1 cellular context compared by ENCODE assay signal in the genomic region with DNA sequence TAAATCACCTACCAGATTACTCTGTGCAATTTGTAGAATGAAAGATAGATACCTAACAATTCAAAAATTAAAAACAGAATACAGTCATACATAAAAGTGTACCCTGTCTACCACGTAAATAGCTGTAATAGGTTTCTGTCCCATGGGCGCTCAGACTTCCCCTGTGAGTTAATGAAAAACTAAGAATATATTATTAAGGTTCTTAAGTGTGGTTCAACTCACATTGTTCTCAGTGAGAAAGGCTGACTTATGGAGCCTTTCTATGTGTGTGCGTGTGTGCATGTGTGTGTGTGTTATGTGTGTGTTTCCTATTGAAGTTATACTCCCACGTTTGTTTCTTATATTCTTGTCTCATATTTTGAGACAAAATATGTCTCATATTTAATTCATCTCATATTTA.
TF ChIP-seq lines count a peak whose summit lies in the region.

No MANE protein-coding gene starts in this region.

TF ChIP-seq in GM12878, 131 proteins besides CTCF, POLR2A, EP300 and RAD21 (continued from another document):
- TF ChIP-seq, protein P1, sequence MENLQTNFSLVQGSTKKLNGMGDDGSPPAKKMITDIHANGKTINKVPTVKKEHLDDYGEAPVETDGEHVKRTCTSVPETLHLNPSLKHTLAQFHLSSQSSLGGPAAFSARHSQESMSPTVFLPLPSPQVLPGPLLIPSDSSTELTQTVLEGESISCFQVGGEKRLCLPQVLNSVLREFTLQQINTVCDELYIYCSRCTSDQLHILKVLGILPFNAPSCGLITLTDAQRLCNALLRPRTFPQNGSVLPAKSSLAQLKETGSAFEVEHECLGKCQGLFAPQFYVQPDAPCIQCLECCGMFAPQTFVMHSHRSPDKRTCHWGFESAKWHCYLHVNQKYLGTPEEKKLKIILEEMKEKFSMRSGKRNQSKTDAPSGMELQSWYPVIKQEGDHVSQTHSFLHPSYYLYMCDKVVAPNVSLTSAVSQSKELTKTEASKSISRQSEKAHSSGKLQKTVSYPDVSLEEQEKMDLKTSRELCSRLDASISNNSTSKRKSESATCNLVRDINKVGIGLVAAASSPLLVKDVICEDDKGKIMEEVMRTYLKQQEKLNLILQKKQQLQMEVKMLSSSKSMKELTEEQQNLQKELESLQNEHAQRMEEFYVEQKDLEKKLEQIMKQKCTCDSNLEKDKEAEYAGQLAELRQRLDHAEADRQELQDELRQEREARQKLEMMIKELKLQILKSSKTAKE (IDR thresholded peaks at IDR 0.05; ENCODE audit: low read depth, poor library complexity, severe bottlenecking) = no peak
- TF ChIP-seq ZBED1 (IDR thresholded peaks at IDR 0.05; ENCODE audit: borderline replicate concordance) (no peak), ZNF274 (IDR thresholded peaks at IDR 0.05; ENCODE audit: insufficient read depth, insufficient read length) (no peak), IRF4 (IDR thresholded peaks at IDR 0.05; ENCODE audit: low read depth, low read length) (no peak), ZNF384 (IDR thresholded peaks at IDR 0.05; ENCODE audit: borderline replicate concordance, low read depth, low read length) (no peak), SMAD5 (IDR thresholded peaks at IDR 0.05; ENCODE audit: low read depth) (no peak), ATF7 (IDR thresholded peaks at IDR 0.05; ENCODE audit: low read depth) (peak; percentile 46; the same call in 1 of the 2 replicates), RUNX3 (IDR thresholded peaks at IDR 0.05; ENCODE audit: low read length) (no peak), TARDBP (IDR thresholded peaks at IDR 0.05; ENCODE audit: borderline replicate concordance) (no peak), RFX5 (IDR thresholded peaks at IDR 0.05; ENCODE audit: low read depth, low read length) (no peak), RCOR1 (conservative IDR thresholded peaks at IDR 0.05; ENCODE audit: low read depth, low read length) (no peak), KDM1A (IDR thresholded peaks at IDR 0.05; ENCODE audit: borderline replicate concordance) (no peak), CHD2 (IDR thresholded peaks at IDR 0.05; ENCODE audit: borderline replicate concordance, low read depth, low read length) (no peak), MEF2B (IDR thresholded peaks at IDR 0.05; ENCODE audit: partially characterized antibody, poor library complexity, severe bottlenecking) (peak; percentile 87), HCFC1 (IDR thresholded peaks at IDR 0.05; ENCODE audit: low read length) (no peak), GABPA (IDR thresholded peaks at IDR 0.05; ENCODE audit: low read depth) (no peak), BHLHE40 (IDR thresholded peaks at IDR 0.05; ENCODE audit: borderline replicate concordance in 1 of 2, low read depth in 2 of 2, low read length in 1 of 2) (no peak), TAF1 (IDR thresholded peaks at IDR 0.05; ENCODE audit: borderline replicate concordance, low read depth, low read length) (no peak), PAX5 (IDR thresholded peaks at IDR 0.05; ENCODE audit: borderline replicate concordance, low read depth, low read length) (no peak), CHD1 (IDR thresholded peaks at IDR 0.05; ENCODE audit: low read depth, low read length) (no peak), TBL1XR1 (IDR thresholded peaks at IDR 0.05; ENCODE audit: low read depth, low read length) (no peak), SRF (IDR thresholded peaks at IDR 0.05; ENCODE audit: low read depth in 2 of 2, low read length in 2 of 2) (no peak), SMAD1 (IDR thresholded peaks at IDR 0.05; ENCODE audit: low read depth, partially characterized antibody) (no peak), POU2F2 (IDR thresholded peaks at IDR 0.05; ENCODE audit: borderline replicate concordance, low read depth, low read length) (no peak), HDAC6 (IDR thresholded peaks at IDR 0.05; ENCODE audit: unreplicated experiment) (no peak), RBBP5 (conservative IDR thresholded peaks at IDR 0.05) (no peak), MTA2 (IDR thresholded peaks at IDR 0.05; ENCODE audit: low read depth) (peak; percentile 68), MYB (IDR thresholded peaks at IDR 0.05; ENCODE audit: borderline replicate concordance, low read depth, low read length) (no peak), TCF7 (IDR thresholded peaks at IDR 0.05; ENCODE audit: borderline replicate concordance) (no peak), YBX1 (IDR thresholded peaks at IDR 0.05) (no peak), CBX3 (IDR thresholded peaks at IDR 0.05; ENCODE audit: borderline replicate concordance, low read depth) (no peak)
- TF ChIP-seq, protein P2, sequence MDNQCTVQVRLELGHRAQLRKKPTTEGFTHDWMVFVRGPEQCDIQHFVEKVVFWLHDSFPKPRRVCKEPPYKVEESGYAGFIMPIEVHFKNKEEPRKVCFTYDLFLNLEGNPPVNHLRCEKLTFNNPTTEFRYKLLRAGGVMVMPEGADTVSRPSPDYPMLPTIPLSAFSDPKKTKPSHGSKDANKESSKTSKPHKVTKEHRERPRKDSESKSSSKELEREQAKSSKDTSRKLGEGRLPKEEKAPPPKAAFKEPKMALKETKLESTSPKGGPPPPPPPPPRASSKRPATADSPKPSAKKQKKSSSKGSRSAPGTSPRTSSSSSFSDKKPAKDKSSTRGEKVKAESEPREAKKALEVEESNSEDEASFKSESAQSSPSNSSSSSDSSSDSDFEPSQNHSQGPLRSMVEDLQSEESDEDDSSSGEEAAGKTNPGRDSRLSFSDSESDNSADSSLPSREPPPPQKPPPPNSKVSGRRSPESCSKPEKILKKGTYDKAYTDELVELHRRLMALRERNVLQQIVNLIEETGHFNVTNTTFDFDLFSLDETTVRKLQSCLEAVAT (IDR thresholded peaks at IDR 0.05) = 0 out of 2 replicates have a peak, but pooled peaks have one; percentile 36
- TF ChIP-seq, protein P3, sequence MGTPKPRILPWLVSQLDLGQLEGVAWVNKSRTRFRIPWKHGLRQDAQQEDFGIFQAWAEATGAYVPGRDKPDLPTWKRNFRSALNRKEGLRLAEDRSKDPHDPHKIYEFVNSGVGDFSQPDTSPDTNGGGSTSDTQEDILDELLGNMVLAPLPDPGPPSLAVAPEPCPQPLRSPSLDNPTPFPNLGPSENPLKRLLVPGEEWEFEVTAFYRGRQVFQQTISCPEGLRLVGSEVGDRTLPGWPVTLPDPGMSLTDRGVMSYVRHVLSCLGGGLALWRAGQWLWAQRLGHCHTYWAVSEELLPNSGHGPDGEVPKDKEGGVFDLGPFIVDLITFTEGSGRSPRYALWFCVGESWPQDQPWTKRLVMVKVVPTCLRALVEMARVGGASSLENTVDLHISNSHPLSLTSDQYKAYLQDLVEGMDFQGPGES (IDR thresholded peaks at IDR 0.05) = no peak
- TF ChIP-seq, protein P4, sequence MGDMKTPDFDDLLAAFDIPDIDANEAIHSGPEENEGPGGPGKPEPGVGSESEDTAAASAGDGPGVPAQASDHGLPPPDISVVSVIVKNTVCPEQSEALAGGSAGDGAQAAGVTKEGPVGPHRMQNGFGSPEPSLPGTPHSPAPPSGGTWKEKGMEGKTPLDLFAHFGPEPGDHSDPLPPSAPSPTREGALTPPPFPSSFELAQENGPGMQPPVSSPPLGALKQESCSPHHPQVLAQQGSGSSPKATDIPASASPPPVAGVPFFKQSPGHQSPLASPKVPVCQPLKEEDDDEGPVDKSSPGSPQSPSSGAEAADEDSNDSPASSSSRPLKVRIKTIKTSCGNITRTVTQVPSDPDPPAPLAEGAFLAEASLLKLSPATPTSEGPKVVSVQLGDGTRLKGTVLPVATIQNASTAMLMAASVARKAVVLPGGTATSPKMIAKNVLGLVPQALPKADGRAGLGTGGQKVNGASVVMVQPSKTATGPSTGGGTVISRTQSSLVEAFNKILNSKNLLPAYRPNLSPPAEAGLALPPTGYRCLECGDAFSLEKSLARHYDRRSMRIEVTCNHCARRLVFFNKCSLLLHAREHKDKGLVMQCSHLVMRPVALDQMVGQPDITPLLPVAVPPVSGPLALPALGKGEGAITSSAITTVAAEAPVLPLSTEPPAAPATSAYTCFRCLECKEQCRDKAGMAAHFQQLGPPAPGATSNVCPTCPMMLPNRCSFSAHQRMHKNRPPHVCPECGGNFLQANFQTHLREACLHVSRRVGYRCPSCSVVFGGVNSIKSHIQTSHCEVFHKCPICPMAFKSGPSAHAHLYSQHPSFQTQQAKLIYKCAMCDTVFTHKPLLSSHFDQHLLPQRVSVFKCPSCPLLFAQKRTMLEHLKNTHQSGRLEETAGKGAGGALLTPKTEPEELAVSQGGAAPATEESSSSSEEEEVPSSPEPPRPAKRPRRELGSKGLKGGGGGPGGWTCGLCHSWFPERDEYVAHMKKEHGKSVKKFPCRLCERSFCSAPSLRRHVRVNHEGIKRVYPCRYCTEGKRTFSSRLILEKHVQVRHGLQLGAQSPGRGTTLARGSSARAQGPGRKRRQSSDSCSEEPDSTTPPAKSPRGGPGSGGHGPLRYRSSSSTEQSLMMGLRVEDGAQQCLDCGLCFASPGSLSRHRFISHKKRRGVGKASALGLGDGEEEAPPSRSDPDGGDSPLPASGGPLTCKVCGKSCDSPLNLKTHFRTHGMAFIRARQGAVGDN (IDR thresholded peaks at IDR 0.05) = peak; percentile 23; the same call in 1 of the 2 replicates
- TF ChIP-seq, protein P5, sequence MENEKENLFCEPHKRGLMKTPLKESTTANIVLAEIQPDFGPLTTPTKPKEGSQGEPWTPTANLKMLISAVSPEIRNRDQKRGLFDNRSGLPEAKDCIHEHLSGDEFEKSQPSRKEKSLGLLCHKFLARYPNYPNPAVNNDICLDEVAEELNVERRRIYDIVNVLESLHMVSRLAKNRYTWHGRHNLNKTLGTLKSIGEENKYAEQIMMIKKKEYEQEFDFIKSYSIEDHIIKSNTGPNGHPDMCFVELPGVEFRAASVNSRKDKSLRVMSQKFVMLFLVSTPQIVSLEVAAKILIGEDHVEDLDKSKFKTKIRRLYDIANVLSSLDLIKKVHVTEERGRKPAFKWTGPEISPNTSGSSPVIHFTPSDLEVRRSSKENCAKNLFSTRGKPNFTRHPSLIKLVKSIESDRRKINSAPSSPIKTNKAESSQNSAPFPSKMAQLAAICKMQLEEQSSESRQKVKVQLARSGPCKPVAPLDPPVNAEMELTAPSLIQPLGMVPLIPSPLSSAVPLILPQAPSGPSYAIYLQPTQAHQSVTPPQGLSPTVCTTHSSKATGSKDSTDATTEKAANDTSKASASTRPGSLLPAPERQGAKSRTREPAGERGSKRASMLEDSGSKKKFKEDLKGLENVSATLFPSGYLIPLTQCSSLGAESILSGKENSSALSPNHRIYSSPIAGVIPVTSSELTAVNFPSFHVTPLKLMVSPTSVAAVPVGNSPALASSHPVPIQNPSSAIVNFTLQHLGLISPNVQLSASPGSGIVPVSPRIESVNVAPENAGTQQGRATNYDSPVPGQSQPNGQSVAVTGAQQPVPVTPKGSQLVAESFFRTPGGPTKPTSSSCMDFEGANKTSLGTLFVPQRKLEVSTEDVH (IDR thresholded peaks at IDR 0.05; ENCODE audit: low read depth, partially characterized antibody) = no peak
- TF ChIP-seq, protein P6, sequence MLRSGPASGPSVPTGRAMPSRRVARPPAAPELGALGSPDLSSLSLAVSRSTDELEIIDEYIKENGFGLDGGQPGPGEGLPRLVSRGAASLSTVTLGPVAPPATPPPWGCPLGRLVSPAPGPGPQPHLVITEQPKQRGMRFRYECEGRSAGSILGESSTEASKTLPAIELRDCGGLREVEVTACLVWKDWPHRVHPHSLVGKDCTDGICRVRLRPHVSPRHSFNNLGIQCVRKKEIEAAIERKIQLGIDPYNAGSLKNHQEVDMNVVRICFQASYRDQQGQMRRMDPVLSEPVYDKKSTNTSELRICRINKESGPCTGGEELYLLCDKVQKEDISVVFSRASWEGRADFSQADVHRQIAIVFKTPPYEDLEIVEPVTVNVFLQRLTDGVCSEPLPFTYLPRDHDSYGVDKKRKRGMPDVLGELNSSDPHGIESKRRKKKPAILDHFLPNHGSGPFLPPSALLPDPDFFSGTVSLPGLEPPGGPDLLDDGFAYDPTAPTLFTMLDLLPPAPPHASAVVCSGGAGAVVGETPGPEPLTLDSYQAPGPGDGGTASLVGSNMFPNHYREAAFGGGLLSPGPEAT (IDR thresholded peaks at IDR 0.05; ENCODE audit: low read depth) = no peak
- TF ChIP-seq, protein P7, sequence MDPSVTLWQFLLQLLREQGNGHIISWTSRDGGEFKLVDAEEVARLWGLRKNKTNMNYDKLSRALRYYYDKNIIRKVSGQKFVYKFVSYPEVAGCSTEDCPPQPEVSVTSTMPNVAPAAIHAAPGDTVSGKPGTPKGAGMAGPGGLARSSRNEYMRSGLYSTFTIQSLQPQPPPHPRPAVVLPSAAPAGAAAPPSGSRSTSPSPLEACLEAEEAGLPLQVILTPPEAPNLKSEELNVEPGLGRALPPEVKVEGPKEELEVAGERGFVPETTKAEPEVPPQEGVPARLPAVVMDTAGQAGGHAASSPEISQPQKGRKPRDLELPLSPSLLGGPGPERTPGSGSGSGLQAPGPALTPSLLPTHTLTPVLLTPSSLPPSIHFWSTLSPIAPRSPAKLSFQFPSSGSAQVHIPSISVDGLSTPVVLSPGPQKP (IDR thresholded peaks at IDR 0.05; ENCODE audit: low read depth, low read length) = no peak
- TF ChIP-seq, protein P8, sequence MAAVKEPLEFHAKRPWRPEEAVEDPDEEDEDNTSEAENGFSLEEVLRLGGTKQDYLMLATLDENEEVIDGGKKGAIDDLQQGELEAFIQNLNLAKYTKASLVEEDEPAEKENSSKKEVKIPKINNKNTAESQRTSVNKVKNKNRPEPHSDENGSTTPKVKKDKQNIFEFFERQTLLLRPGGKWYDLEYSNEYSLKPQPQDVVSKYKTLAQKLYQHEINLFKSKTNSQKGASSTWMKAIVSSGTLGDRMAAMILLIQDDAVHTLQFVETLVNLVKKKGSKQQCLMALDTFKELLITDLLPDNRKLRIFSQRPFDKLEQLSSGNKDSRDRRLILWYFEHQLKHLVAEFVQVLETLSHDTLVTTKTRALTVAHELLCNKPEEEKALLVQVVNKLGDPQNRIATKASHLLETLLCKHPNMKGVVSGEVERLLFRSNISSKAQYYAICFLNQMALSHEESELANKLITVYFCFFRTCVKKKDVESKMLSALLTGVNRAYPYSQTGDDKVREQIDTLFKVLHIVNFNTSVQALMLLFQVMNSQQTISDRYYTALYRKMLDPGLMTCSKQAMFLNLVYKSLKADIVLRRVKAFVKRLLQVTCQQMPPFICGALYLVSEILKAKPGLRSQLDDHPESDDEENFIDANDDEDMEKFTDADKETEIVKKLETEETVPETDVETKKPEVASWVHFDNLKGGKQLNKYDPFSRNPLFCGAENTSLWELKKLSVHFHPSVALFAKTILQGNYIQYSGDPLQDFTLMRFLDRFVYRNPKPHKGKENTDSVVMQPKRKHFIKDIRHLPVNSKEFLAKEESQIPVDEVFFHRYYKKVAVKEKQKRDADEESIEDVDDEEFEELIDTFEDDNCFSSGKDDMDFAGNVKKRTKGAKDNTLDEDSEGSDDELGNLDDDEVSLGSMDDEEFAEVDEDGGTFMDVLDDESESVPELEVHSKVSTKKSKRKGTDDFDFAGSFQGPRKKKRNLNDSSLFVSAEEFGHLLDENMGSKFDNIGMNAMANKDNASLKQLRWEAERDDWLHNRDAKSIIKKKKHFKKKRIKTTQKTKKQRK (IDR thresholded peaks at IDR 0.05; ENCODE audit: low read depth, low read length) = no peak
